Comparison of ENCODE assay signal across 20 cellular contexts in genomic region chr20:6783752-6784725, GRCh38. TPM values are rescaled to one million over a fixed set of nuclear protein-coding genes. Genes with fewer than 3 reads are reported as not detected.
DNase-seq lines count a peak whose midpoint lies in the region; ATAC-seq, FAIRE-seq and TF ChIP-seq lines count a peak whose summit lies in the region.
"Had no signal": no experiment of that assay in that cellular context is flagged by ENCODE, and none has a peak within 500 bp of the region (broad histone marks: within the 10 kb centered on the region; RNA-seq: fewer than 3 reads in every experiment).

No MANE protein-coding gene starts in this region.

- H3K9me2 ChIP-seq in GM23248 (ENCODE audit: insufficient read depth) = no peaks in the 10 kb centered on the region

- H4K20me1 ChIP-seq in GM23248 (ENCODE audit: insufficient read depth) = no peaks in the 10 kb centered on the region
- no peaks in the 10 kb centered on the region for H4K20me1 ChIP-seq in astrocyte (ENCODE audit: insufficient read depth, low read length)
- H4K20me1 ChIP-seq: BLaER1 treated with 17β-estradiol and CSF1 and Interleukin-3, amounts not matched to agents 10 nM and 100 nM had no signal

- intact Hi-C loops in ascending aorta (cut with DNase I) = no loop called here
- intact Hi-C loops in sciatic nerve (cut with DNase I) = no loop called here

- H3K27ac ChIP-seq in GM23248 (peak overlapping the region; percentile 33; the same call in 1 of the 2 replicates), astrocyte (ENCODE audit: low read depth, low read length) (no peak overlapping the region), ascending aorta (no peak overlapping the region)
- H3K27ac ChIP-seq: BLaER1 treated with 17β-estradiol and CSF1 and Interleukin-3, amounts not matched to agents 10 nM and 100 nM; heart right ventricle had no signal

- H3K9me3 Mint-ChIP-seq in astrocyte (ENCODE audit: unreplicated experiment) = no peaks in the 10 kb centered on the region
- H3K9me3 Mint-ChIP-seq: activated CD4-positive, alpha-beta T cell treated with anti-CD3 and anti-CD28 coated beads, Interleukin-2, amount 10 ng/mL, durations not matched to agents 7 days and 5 days; activated T-cell treated with anti-CD3 and anti-CD28 coated beads, Interleukin-2, amount 50 U/mL, for 4 hours; stimulated activated naive CD8-positive, alpha-beta T cell treated with anti-CD3 and anti-CD28 coated beads, Interleukin-15, amount 100 ng/mL, for 72 hours had no signal

- H3K9me3 ChIP-seq in GM23248 (ENCODE audit: low read depth) (no peaks in the 10 kb centered on the region), astrocyte (ENCODE audit: insufficient read depth, low read depth, low read length) (no peaks in the 10 kb centered on the region), ascending aorta (no peaks in the 10 kb centered on the region)
- H3K9me3 ChIP-seq: BLaER1 treated with 17β-estradiol and CSF1 and Interleukin-3, amounts not matched to agents 10 nM and 100 nM; heart right ventricle had no signal

- no peaks in the 10 kb centered on the region for H3K36me3 Mint-ChIP-seq in astrocyte (ENCODE audit: low read depth, unreplicated experiment)
- H3K36me3 Mint-ChIP-seq: activated naive CD8-positive, alpha-beta T cell had no signal

- no peaks in the 10 kb centered on the region for H3K27me3 ChIP-seq in GM23248 (replicated peaks; ENCODE audit: insufficient read depth)
- no peaks in the 10 kb centered on the region for H3K27me3 ChIP-seq in astrocyte (ENCODE audit: insufficient read depth, low read length)
- H3K27me3 ChIP-seq in ascending aorta = no peaks in the 10 kb centered on the region
- H3K27me3 ChIP-seq: BLaER1 treated with 17β-estradiol and CSF1 and Interleukin-3, amounts not matched to agents 10 nM and 100 nM had no signal

- no peaks in the 10 kb centered on the region for H3K27me3 Mint-ChIP-seq in astrocyte (ENCODE audit: low read depth, unreplicated experiment)
- H3K27me3 Mint-ChIP-seq: activated CD4-positive, alpha-beta T cell treated with anti-CD3 and anti-CD28 coated beads, Interleukin-2, amount 10 ng/mL, durations not matched to agents 7 days and 5 days; stimulated activated naive CD8-positive, alpha-beta T cell treated with anti-CD3 and anti-CD28 coated beads, Interleukin-15, amount 100 ng/mL, for 72 hours had no signal

- H3K4me2 ChIP-seq in GM23248 (ENCODE audit: unreplicated experiment) = peak overlapping the region; percentile 70
- no peak overlapping the region for H3K4me2 ChIP-seq in astrocyte (ENCODE audit: low read length)
- H3K4me2 ChIP-seq: BLaER1 treated with 17β-estradiol and CSF1 and Interleukin-3, amounts not matched to agents 10 nM and 100 nM had no signal

- no peak for FAIRE-seq in astrocyte (lab: Jason Lieb, UNC)

- no peak overlapping the region for H3K27ac Mint-ChIP-seq in astrocyte (ENCODE audit: unreplicated experiment)
- H3K27ac Mint-ChIP-seq: activated CD4-positive, alpha-beta T cell treated with anti-CD3 and anti-CD28 coated beads, Interleukin-2, amount 10 ng/mL, durations not matched to agents 7 days and 5 days; activated naive CD8-positive, alpha-beta T cell had no signal

- H3K4me1 Mint-ChIP-seq in astrocyte (ENCODE audit: low read depth, unreplicated experiment) = no peaks in the 10 kb centered on the region
- H3K4me1 Mint-ChIP-seq: activated CD4-positive, alpha-beta T cell treated with anti-CD3 and anti-CD28 coated beads, Interleukin-2, amount 10 ng/mL, durations not matched to agents 7 days and 5 days; stimulated activated naive CD8-positive, alpha-beta T cell treated with anti-CD3 and anti-CD28 coated beads, Interleukin-15, amount 100 ng/mL, for 72 hours had no signal

- H3K9ac ChIP-seq in GM23248 (peak overlapping the region; percentile 37), astrocyte (ENCODE audit: low read length) (no peak overlapping the region)
- H3K9ac ChIP-seq: BLaER1 treated with 17β-estradiol and CSF1 and Interleukin-3, amounts not matched to agents 10 nM and 100 nM had no signal

- ATAC-seq in omental fat pad (ENCODE audit: low FRiP score) (peak; percentile 41), HG03097 (IDR thresholded peaks at IDR 0.05; ENCODE audit: low FRiP score, unreplicated experiment) (no peak), sciatic nerve (no peak)
- ATAC-seq: activated T-cell treated with anti-CD3 and anti-CD28 coated beads, Interleukin-2, amount 50 U/mL, for 4 hours; stimulated activated naive CD8-positive, alpha-beta T cell treated with anti-CD3 and anti-CD28 coated beads, Interleukin-15, amount 100 ng/mL, for 72 hours had no signal

- in situ Hi-C loops in GM23248 (cut with MboI) = no loop called here

- H3K36me3 ChIP-seq in GM23248 (ENCODE audit: low read depth) = no peaks in the 10 kb centered on the region
- no peaks in the 10 kb centered on the region for H3K36me3 ChIP-seq in astrocyte (ENCODE audit: insufficient read depth, low read length)
- H3K36me3 ChIP-seq in ascending aorta = peaks cover 0 to 5% of the 10 kb centered on the region in 2 donors

- H2AFZ ChIP-seq in GM23248 (peak overlapping the region; percentile 70), astrocyte (ENCODE audit: low read depth, low read length) (no peak overlapping the region)

- DNase-seq in GM23248 (peak; percentile 56), astrocyte (ENCODE audit: low read depth) (peak; percentile 44), fibroblast of villous mesenchyme (ENCODE audit: low read depth) (peak; percentile 58), omental fat pad (ENCODE audit: low spot score) (no peak), NCI-H1092 treated with DMSO at 0.1 percent for 48 hours (lab: John Stamatoyannopoulos, UW) (no peak), ascending aorta (ENCODE audit: low spot score in 2 of 2) (no peak), sciatic nerve (ENCODE audit: low spot score) (no peak)
- DNase-seq: activated CD4-positive, alpha-beta T cell treated with anti-CD3 and anti-CD28 coated beads, Interleukin-2, amount 10 ng/mL, durations not matched to agents 7 days and 5 days; activated T-cell treated with anti-CD3 and anti-CD28 coated beads, Interleukin-2, amount 50 U/mL, for 4 hours; DMS53; heart right ventricle; KBM-7; left cardiac atrium; NCI-H1436 treated with DMSO at 0.1 percent for 48 hours; NCI-H2227 treated with DMSO at 0.1 percent for 48 hours; SHP77; stimulated activated naive CD8-positive, alpha-beta T cell treated with anti-CD3 and anti-CD28 coated beads, Interleukin-15, amount 100 ng/mL, for 72 hours had no signal

- H3K4me1 ChIP-seq in GM23248 (ENCODE audit: insufficient read depth) (peaks cover 7% of the 10 kb centered on the region), astrocyte (ENCODE audit: insufficient read depth, low read length) (no peaks in the 10 kb centered on the region), ascending aorta (no peaks in the 10 kb centered on the region)
- H3K4me1 ChIP-seq: BLaER1 treated with 17β-estradiol and CSF1 and Interleukin-3, amounts not matched to agents 10 nM and 100 nM had no signal

- 32 to 33% methylated on average over 11 of the region's 11 CpGs for WGBS in GM23248 (ENCODE audit: low coverage in 1 of 2, low lambda C conversion rate in 2 of 2, missing lambda C conversion rate in 2 of 2), 2 experiments

- no peak overlapping the region for H3K4me3 Mint-ChIP-seq in astrocyte (ENCODE audit: unreplicated experiment)
- H3K4me3 Mint-ChIP-seq: activated CD4-positive, alpha-beta T cell treated with anti-CD3 and anti-CD28 coated beads, Interleukin-2, amount 10 ng/mL, durations not matched to agents 7 days and 5 days; activated naive CD8-positive, alpha-beta T cell; activated T-cell treated with anti-CD3 and anti-CD28 coated beads, Interleukin-2, amount 50 U/mL, for 4 hours; stimulated activated naive CD8-positive, alpha-beta T cell treated with anti-CD3 and anti-CD28 coated beads, Interleukin-15, amount 100 ng/mL, for 72 hours had no signal

- no peak for TF ChIP-seq CTCF in astrocyte (IDR thresholded peaks at IDR 0.05; ENCODE audit: insufficient read depth, low read depth, low read length)
- TF ChIP-seq CTCF in fibroblast of villous mesenchyme (IDR thresholded peaks at IDR 0.05; ENCODE audit: insufficient read depth, low read depth, low read length) = no peak
- no peak for TF ChIP-seq CTCF in omental fat pad (IDR thresholded peaks at IDR 0.05)
- no peak for TF ChIP-seq CTCF in ascending aorta (IDR thresholded peaks at IDR 0.05)

- H3K79me2 ChIP-seq in GM23248 (ENCODE audit: insufficient read depth) = no peaks in the 10 kb centered on the region
- H3K79me2 ChIP-seq in astrocyte (ENCODE audit: insufficient read depth, low read length) = no peaks in the 10 kb centered on the region

- H3K4me3 ChIP-seq in GM23248 (peak overlapping the region; percentile 34), astrocyte (ENCODE audit: insufficient read depth, low read depth, low read length) (no peak overlapping the region), fibroblast of villous mesenchyme (ENCODE audit: low read depth, low read length) (no peak overlapping the region), ascending aorta (no peak overlapping the region)
- H3K4me3 ChIP-seq: BLaER1 treated with 17β-estradiol and CSF1 and Interleukin-3, amounts not matched to agents 10 nM and 100 nM; heart right ventricle had no signal

- peaks cover 3% of the 10 kb centered on the region; the same call in 1 of the 2 replicates for H3F3A ChIP-seq in GM23248 (ENCODE audit: insufficient read depth)

RNA-seq across cellular contexts. Expression of gene BMP2, which starts 16.6 kb away (rescaled TPM):
- total RNA-seq in GM23248 (2014; rRNA removed; shearing (Covaris generic)) = 0.38 and 0.76 TPM in 2 replicates
- 0.33 and 0.34 TPM in 2 replicates for polyA plus RNA-seq in GM23248 (2016; fragmentation: Nextera tagmentation; extraction: Ambion mirVana)
- 4.7 and 9.2 TPM in 2 replicates for total RNA-seq in astrocyte
- 4.3 and 19.3 TPM in 2 replicates for total RNA-seq in fibroblast of villous mesenchyme
- total RNA-seq in omental fat pad = 10 to 100 TPM; 12.3 to 36.6 (median 20.3) TPM
- total RNA-seq in ascending aorta = 31.1 TPM
- total RNA-seq in sciatic nerve = 6.1 TPM
- total RNA-seq: activated CD4-positive, alpha-beta T cell treated with anti-CD3 and anti-CD28 coated beads, Interleukin-2, amount 10 ng/mL, durations not matched to agents 7 days and 5 days; activated T-cell treated with anti-CD3 and anti-CD28 coated beads, Interleukin-2, amount 50 U/mL, for 4 hours had no signal

Comparison
In these comparisons a context has a peak if more than half of its experiments do, and no peak if none do; other contexts are left out.
1. DNase-seq: peak in GM23248 (single experiment), astrocyte (single experiment) and fibroblast of villous mesenchyme (single experiment); none in omental fat pad (single experiment), NCI-H1092 treated with DMSO at 0.1 percent for 48 hours (single experiment), ascending aorta (0 of 2) and sciatic nerve (single experiment).